ENCODE assay signal across 8 cellular contexts in the genomic region with DNA sequence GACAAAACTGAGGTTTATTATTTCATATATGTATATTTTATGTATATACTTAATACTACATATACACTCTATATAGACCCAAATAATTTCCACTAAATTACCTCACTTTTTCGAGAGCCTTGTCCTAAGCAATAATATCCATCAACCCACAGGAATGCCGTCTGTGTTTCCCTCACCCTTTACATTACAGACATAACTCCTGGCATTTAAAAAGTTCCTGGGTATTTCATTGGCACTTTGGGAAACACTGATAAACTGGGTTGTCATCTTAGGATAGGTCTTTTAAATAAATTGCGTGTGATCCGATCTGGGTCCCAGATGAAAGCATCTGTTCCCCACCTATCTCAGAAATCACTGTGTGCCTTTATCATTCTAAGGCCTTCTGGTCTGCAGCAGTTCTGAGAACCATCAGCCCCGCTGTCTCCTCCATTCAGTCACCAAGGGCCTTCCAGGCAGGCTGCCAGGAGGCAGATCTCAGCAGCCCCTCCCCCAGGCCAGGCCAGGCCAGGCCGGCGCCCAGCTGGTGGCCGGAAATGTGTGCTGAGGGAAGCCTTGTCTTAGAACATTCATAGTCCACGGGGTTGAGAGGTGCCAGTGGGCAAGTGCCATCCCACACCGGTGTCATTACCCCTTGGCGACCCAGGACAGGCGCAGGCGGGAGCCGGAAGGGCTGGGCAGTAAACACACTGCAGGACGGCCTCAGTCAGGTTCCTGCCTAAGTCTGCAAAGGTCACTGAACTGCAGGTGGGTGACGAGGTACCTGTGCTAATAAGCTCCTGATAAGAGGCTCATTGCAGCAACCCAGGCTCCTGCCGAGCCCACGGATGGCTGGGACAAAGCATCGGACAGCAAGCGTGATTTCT. TPM values are rescaled to one million over a fixed set of nuclear protein-coding genes. Genes with fewer than 3 reads are reported as not detected.
DNase-seq lines count a peak whose midpoint lies in the region; ATAC-seq and TF ChIP-seq lines count a peak whose summit lies in the region.

No MANE protein-coding gene starts in this region.

- H3K36me3 ChIP-seq in H7 (replicated peaks; ENCODE audit: control insufficient read depth, insufficient read depth, low read length) = peaks cover 2% of the 10 kb centered on the region
- no peaks in the 10 kb centered on the region for H3K36me3 ChIP-seq in cardiac muscle cell

- peak overlapping the region; percentile 18 for H3K27ac ChIP-seq in cardiac muscle cell

- peaks cover 16% of the 10 kb centered on the region for H3K27me3 ChIP-seq in H7 (ENCODE audit: control insufficient read depth, insufficient read depth, low read length)
- peaks cover 45% of the 10 kb centered on the region for H3K27me3 ChIP-seq in cardiac muscle cell

- H3K4me3 ChIP-seq in H7 (ENCODE audit: insufficient read depth, low read depth, low read length) (no peak overlapping the region), cardiac muscle cell (no peak overlapping the region)

- ATAC-seq in GM19452 (IDR thresholded peaks at IDR 0.05; ENCODE audit: unreplicated experiment) (no peak), GM21786 (IDR thresholded peaks at IDR 0.05; ENCODE audit: unreplicated experiment) (no peak), GM21526 (IDR thresholded peaks at IDR 0.05; ENCODE audit: low FRiP score, unreplicated experiment) (no peak)

- peaks cover 13% of the 10 kb centered on the region for H3K4me1 ChIP-seq in cardiac muscle cell (ENCODE audit: low read depth)

- DNase-seq in H7 (peak; percentile 90), RPMI7951 (ENCODE audit: low read depth) (peak; percentile 74), cardiac muscle cell (ENCODE audit: low read depth in 1 of 2, low spot score in 1 of 2) (peak; percentile 84 to 89), renal cortical epithelial cell (ENCODE audit: low read depth) (peak; percentile 30)
- no peak for DNase-seq in activated CD8-positive, alpha-beta memory T cell treated with anti-CD3 and anti-CD28 coated beads for 24 hours

- no peak for TF ChIP-seq CTCF in cardiac muscle cell (IDR thresholded peaks at IDR 0.05; ENCODE audit: low read depth, low read length)

- H3K9me3 ChIP-seq in cardiac muscle cell (ENCODE audit: low read depth) = no peaks in the 10 kb centered on the region

RNA-seq across cellular contexts. Expression of gene FGF19, which starts 3.3 kb away (rescaled TPM):
- total RNA-seq in H7 (2014; rRNA removed; shearing (Covaris generic)) = 36.7 and 42.8 TPM in 2 replicates
- total RNA-seq in RPMI7951 (2014; rRNA removed; shearing (Covaris generic)) = not detected in 2 replicates
- total RNA-seq in cardiac muscle cell = not detected in 2 replicates
- polyA plus RNA-seq in cardiac muscle cell = not detected in 2 replicates
- total RNA-seq in renal cortical epithelial cell = not detected in 2 replicates

RNA-seq across cellular contexts. Expression of gene LTO1, which starts 25.4 kb away (rescaled TPM):
- total RNA-seq in H7 (2014; rRNA removed; shearing (Covaris generic)) = 12.3 and 13.9 TPM in 2 replicates
- 17.4 and 21.4 TPM in 2 replicates for total RNA-seq in RPMI7951 (2014; rRNA removed; shearing (Covaris generic))
- total RNA-seq in cardiac muscle cell = 20.2 and 26.2 TPM in 2 replicates
- polyA plus RNA-seq in cardiac muscle cell = 23.0 and 31.7 TPM in 2 replicates
- total RNA-seq in renal cortical epithelial cell = 11.5 and 17.1 TPM in 2 replicates

RNA-seq across cellular contexts. Expression of gene CCND1, which starts 59.6 kb away (rescaled TPM):
- total RNA-seq in H7 (2014; rRNA removed; shearing (Covaris generic)) = 220 and 292 TPM in 2 replicates
- total RNA-seq in RPMI7951 (2014; rRNA removed; shearing (Covaris generic)) = 173 and 194 TPM in 2 replicates
- total RNA-seq in cardiac muscle cell (29.2 and 36.5 TPM in 2 replicates), renal cortical epithelial cell (225 and 668 TPM in 2 replicates)
- polyA plus RNA-seq in cardiac muscle cell = 20.1 and 41.6 TPM in 2 replicates

Comparison
In these comparisons a context has a peak if more than half of its experiments do, and no peak if none do; other contexts are left out.
1. RNA of gene FGF19, which starts 3.3 kb away (total RNA-seq): 36.7 to 42.8 TPM in H7; not detected in RPMI7951, not detected in cardiac muscle cell and not detected in renal cortical epithelial cell; every median in the first group is over 10 times any median in the second.